In the genomic region with DNA sequence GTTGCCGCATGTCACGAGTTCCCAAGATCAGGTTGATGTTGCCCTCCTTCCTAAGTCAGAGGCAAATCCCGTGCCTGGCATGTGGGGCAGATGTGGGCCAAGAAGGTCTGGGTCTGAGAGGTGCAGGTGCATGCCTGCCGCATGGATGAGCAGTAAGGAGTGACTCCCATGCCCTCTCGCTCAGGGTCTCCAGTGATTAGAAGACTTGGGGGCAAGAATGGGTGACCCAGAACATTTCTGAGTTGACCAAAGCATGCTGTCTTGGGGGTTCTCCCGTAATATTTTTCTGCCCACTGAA, we compare ENCODE assay signal across 26 cellular contexts.
"Had no signal": no experiment of that assay in that cellular context is flagged by ENCODE, and none has a peak within 500 bp of the region (broad histone marks: within the 10 kb centered on the region; RNA-seq: fewer than 3 reads in every experiment).

No MANE protein-coding gene starts in this region.

- H3K27me3 ChIP-seq: ovary, right lobe of liver, sigmoid colon, suprapubic skin, testis, transverse colon, upper lobe of right lung, vagina had no signal

- H3K27ac ChIP-seq: ovary, parathyroid adenoma, psoas muscle, right lobe of liver, sigmoid colon, suprapubic skin, testis, tibial artery, transverse colon, upper lobe of right lung, vagina had no signal

- H3K4me3 ChIP-seq: ovary, psoas muscle, right lobe of liver, sigmoid colon, suprapubic skin, testis, tibial artery, transverse colon, upper lobe of right lung, vagina had no signal

- H3K36me3 ChIP-seq: ovary, right lobe of liver, sigmoid colon, suprapubic skin, tibial artery, transverse colon, upper lobe of right lung, vagina had no signal

- H3K9ac ChIP-seq: parathyroid adenoma had no signal

- H3K4me1 ChIP-seq: parathyroid adenoma, right lobe of liver, sigmoid colon, testis, tibial artery, transverse colon, upper lobe of right lung had no signal

- ATAC-seq: naive thymus-derived CD8-positive, alpha-beta T cell; natural killer cell treated with Interleukin-12 subunit alpha and Interleukin-12 subunit beta and Interleukin-15 and Interleukin-18, amount 100 ng/mL, for 72 hours; stimulated activated memory B cell treated with anti-CD40 and anti-IgM and Interleukin-4, amounts not matched to agents 10 μg/mL and 1 μg/mL and 100 μg/mL, for 72 hours; stimulated activated naive CD8-positive, alpha-beta T cell treated with anti-CD3 and anti-CD28 coated beads, Interleukin-15, amount 100 ng/mL, for 72 hours; stimulated activated naive CD8-positive, alpha-beta T cell treated with anti-CD3 and anti-CD28 coated beads, Interleukin-15, Interleukin-2, amounts not matched to agents 100 U/mL and 50 U/mL, for 24 hours had no signal

- H2AFZ ChIP-seq: parathyroid adenoma had no signal

- FAIRE-seq: small intestine had no signal

- DNase-seq: nephron progenitor cell; occipital lobe; ovary; sigmoid colon; stimulated activated CD4-positive, alpha-beta T cell treated with anti-CD3 and anti-CD28 coated beads, Interleukin-12 subunit alpha, Interleukin-12 subunit beta, amount 100 ng/mL, for 4 hours; stimulated activated CD4-positive, alpha-beta T cell treated with anti-CD3 and anti-CD28 coated beads, Interleukin-1b, Interleukin-23, amount 100 ng/mL, for 48 hours; stimulated activated CD4-positive, alpha-beta T cell treated with anti-CD3 and anti-CD28 coated beads, Interleukin-4, amount 100 ng/mL, for 1 hour; stimulated activated CD4-positive, alpha-beta T cell treated with anti-CD3 and anti-CD28 coated beads, Interleukin-4, amount 100 ng/mL, for 4 hours; stimulated activated CD8-positive, alpha-beta memory T cell treated with anti-CD3 and anti-CD28 coated beads, Interleukin-4, amount 100 ng/mL, for 48 hours; stimulated activated naive CD4-positive, alpha-beta T cell; stimulated activated naive CD8-positive, alpha-beta T cell treated with anti-CD3 and anti-CD28 coated beads, Interleukin-15, amount 100 ng/mL, for 72 hours; stimulated activated naive CD8-positive, alpha-beta T cell treated with anti-CD3 and anti-CD28 coated beads, Interleukin-15, Interleukin-2, amounts not matched to agents 100 U/mL and 50 U/mL, for 24 hours; substantia nigra; testis; tibial artery; transverse colon; upper lobe of right lung had no signal

- H3K9me3 ChIP-seq: ovary, psoas muscle, right lobe of liver, sigmoid colon, suprapubic skin, testis, tibial artery, transverse colon, upper lobe of right lung, vagina had no signal
